ENCODE assay signal across 10 cellular contexts in the genomic region with DNA sequence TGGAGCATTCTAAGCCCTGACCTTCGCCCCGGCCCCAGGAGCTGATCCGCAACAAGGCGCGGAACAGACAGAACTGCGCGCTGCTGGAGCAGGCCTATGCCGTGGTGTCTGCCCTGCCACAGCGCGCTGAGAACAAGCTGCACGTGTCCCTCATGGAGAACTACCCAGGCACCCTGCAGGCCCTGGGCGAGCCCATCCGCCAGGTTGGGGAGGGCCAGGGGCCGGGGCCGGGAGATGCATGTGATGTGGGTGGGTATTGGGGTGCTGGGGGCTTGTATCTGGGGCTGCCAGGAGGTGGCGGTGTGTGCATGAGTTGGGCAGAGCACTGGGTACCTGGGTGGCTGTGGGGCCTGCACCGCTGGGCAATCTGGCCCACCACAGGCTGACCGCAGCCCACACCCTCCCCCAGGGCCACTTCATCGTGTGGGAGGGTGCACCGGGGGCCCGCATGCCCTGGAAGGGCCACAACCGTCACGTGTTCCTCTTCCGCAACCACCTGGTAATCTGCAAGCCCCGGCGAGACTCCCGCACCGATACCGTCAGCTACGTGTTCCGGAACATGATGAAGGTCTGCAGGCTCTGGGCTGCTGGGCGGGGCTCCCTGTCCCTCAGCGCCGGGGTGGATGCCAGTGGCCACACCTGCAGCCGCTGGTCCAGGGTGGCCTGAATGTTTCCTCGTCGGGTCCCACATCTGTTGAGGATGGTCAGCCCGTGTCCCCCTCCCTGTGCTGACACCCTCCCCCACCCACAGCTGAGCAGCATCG.
DNase-seq lines count a peak whose midpoint lies in the region; ATAC-seq and TF ChIP-seq lines count a peak whose summit lies in the region.
"Had no signal": no experiment of that assay in that cellular context is flagged by ENCODE, and none has a peak within 500 bp of the region (broad histone marks: within the 10 kb centered on the region; RNA-seq: fewer than 3 reads in every experiment).

No MANE protein-coding gene starts in this region.

- no peak overlapping the region for H3K4me3 Mint-ChIP-seq in neural progenitor cell

- no peaks in the 10 kb centered on the region for H3K9me3 Mint-ChIP-seq in neural progenitor cell

- H3K9me3 ChIP-seq in DOHH2 (ENCODE audit: control insufficient read depth, insufficient read depth, low read length) (no peaks in the 10 kb centered on the region), Karpas-422 (ENCODE audit: low read length) (no peaks in the 10 kb centered on the region), neural progenitor cell (ENCODE audit: low read depth) (no peaks in the 10 kb centered on the region)

- H3K79me2 ChIP-seq in DOHH2 (ENCODE audit: control insufficient read depth, low read length), result no peaks in the 10 kb centered on the region
- H3K79me2 ChIP-seq in Karpas-422 (ENCODE audit: low read length), result no peaks in the 10 kb centered on the region
- H3K79me2 ChIP-seq in neural progenitor cell (ENCODE audit: low read depth), result no peaks in the 10 kb centered on the region

- H3K27ac Mint-ChIP-seq in neural progenitor cell, result no peak overlapping the region

- TF ChIP-seq CTCF in DOHH2 (IDR thresholded peaks at IDR 0.05; ENCODE audit: low read depth, low read length, poor library complexity, severe bottlenecking), result peak; percentile 37
- TF ChIP-seq CTCF in neural progenitor cell (IDR thresholded peaks at IDR 0.05), result peak; percentile 52

- peak; percentile 71 for DNase-seq in Karpas-422
- peak; percentile 16 for DNase-seq in dermis blood vessel endothelial cell
- DNase-seq in neural progenitor cell (ENCODE audit: low spot score), result peak; percentile 42
- no peak for DNase-seq in NCI-H2107 (lab: John Stamatoyannopoulos, UW)
- DNase-seq in inferior parietal cortex (ENCODE audit: extremely low spot score), result no peak
- DNase-seq: SW 1271 had no signal

- H3K9ac ChIP-seq in Karpas-422 (ENCODE audit: low read length), result no peak overlapping the region
- no peak overlapping the region for H3K9ac ChIP-seq in neural progenitor cell

- H3K27me3 Mint-ChIP-seq in neural progenitor cell (ENCODE audit: insufficient read depth, low read depth), result no peaks in the 10 kb centered on the region

- H3K4me1 Mint-ChIP-seq in neural progenitor cell, result peaks cover 5% of the 10 kb centered on the region

- H3K27ac ChIP-seq in DOHH2 (ENCODE audit: low read depth, low read length) (no peak overlapping the region), Karpas-422 (ENCODE audit: low read length) (no peak overlapping the region), neural progenitor cell (no peak overlapping the region)
- H3K27ac ChIP-seq: heart right ventricle had no signal

- H2AFZ ChIP-seq in Karpas-422 (ENCODE audit: low read length), result no peak overlapping the region
- H2AFZ ChIP-seq in neural progenitor cell (replicated peaks), result no peak overlapping the region

- H3K36me3 ChIP-seq in DOHH2 (ENCODE audit: control insufficient read depth, low read length), result no peaks in the 10 kb centered on the region
- no peaks in the 10 kb centered on the region for H3K36me3 ChIP-seq in Karpas-422 (ENCODE audit: insufficient read depth, low read length)
- peaks cover 6% of the 10 kb centered on the region for H3K36me3 ChIP-seq in neural progenitor cell

- H3K4me3 ChIP-seq in DOHH2 (ENCODE audit: low read length), result no peak overlapping the region
- no peak overlapping the region for H3K4me3 ChIP-seq in Karpas-422 (ENCODE audit: low read length)
- no peak overlapping the region for H3K4me3 ChIP-seq in neural progenitor cell
- H3K4me3 ChIP-seq: heart right ventricle had no signal

- ATAC-seq in GM19395 (IDR thresholded peaks at IDR 0.05; ENCODE audit: unreplicated experiment) (no peak), HG03097 (IDR thresholded peaks at IDR 0.05; ENCODE audit: low FRiP score, unreplicated experiment) (no peak)

- H3K4me1 ChIP-seq in DOHH2 (ENCODE audit: control insufficient read depth, low read length) (no peaks in the 10 kb centered on the region), Karpas-422 (ENCODE audit: low read length) (no peaks in the 10 kb centered on the region), neural progenitor cell (no peaks in the 10 kb centered on the region)

- H3F3A ChIP-seq in DOHH2 (ENCODE audit: control insufficient read depth, insufficient read depth), result no peaks in the 10 kb centered on the region
- H3F3A ChIP-seq in neural progenitor cell (ENCODE audit: low read depth), result peaks cover 6% of the 10 kb centered on the region

- H3K9me2 ChIP-seq in DOHH2 (replicated peaks; ENCODE audit: control insufficient read depth, low read length) (no peaks in the 10 kb centered on the region), Karpas-422 (replicated peaks; ENCODE audit: insufficient read depth, low read length) (no peaks in the 10 kb centered on the region)

- H3K36me3 Mint-ChIP-seq in neural progenitor cell, result peaks cover 11% of the 10 kb centered on the region

- H3K27me3 ChIP-seq in DOHH2 (ENCODE audit: control insufficient read depth, low read length), result no peaks in the 10 kb centered on the region
- no peaks in the 10 kb centered on the region for H3K27me3 ChIP-seq in Karpas-422 (ENCODE audit: low read length)
- H3K27me3 ChIP-seq in neural progenitor cell, result no peaks in the 10 kb centered on the region
- H3K27me3 ChIP-seq: heart right ventricle had no signal

- H3K4me2 ChIP-seq in DOHH2 (ENCODE audit: low read length), result no peak overlapping the region
- H3K4me2 ChIP-seq in Karpas-422 (ENCODE audit: low read depth, low read length, poor library complexity, severe bottlenecking), result no peak overlapping the region
- no peak overlapping the region for H3K4me2 ChIP-seq in neural progenitor cell

- no peaks in the 10 kb centered on the region for H4K20me1 ChIP-seq in DOHH2 (ENCODE audit: control insufficient read depth, insufficient read depth, low read depth, low read length)
- H4K20me1 ChIP-seq in Karpas-422 (ENCODE audit: insufficient read depth, low read depth, low read length), result no peaks in the 10 kb centered on the region
- H4K20me1 ChIP-seq in neural progenitor cell (ENCODE audit: low read depth), result no peaks in the 10 kb centered on the region

Comparison
In these comparisons a context has a peak if more than half of its experiments do, and no peak if none do; other contexts are left out.
1. DNase-seq: peak in Karpas-422 (single experiment), dermis blood vessel endothelial cell (single experiment) and neural progenitor cell (single experiment); none in NCI-H2107 (single experiment) and inferior parietal cortex (single experiment).